Comparison of ENCODE assay signal across 1 cellular context in the genomic region with DNA sequence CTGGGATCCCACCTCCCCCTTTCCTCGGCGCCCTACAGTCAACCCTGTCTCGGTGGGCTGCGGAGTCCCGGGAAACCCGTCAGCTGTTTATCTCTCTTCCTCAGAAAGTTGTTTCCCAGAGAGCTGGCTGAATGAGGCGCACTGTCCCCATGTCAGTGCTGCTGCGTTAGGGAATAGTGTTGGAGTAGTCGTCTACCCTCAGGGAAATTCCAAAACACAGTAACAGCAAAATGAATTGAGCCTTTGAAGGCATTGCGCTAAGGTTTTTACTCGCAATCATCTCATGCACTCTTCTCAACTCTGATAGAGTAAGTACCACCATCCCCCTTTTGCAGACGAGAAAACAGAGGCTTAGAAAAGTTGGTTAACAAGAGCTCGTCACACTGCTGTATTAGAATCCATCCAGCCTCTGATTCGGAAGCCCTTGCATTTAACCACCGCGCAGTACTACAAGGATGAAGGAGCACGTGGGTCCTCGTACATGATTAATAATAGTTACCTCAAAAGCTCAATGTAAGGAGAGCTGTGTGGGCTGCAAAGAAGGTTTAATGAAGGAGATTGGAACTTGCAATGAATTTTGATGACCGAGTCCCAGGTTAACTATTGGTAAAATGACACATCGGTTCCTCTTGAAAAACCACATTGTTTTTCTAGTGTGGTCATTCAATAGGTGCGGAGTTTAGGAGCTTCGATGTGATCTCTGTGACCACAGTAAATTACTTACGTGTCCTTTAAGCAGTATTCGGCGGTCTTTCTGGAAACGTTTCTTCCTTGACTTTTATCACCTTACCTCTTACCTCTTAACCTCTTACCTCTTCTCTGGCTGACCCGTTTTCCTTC.
TF ChIP-seq lines count a peak whose summit lies in the region.

No MANE protein-coding gene starts in this region.

TF ChIP-seq in HepG2, 621 proteins besides CTCF, POLR2A, EP300 and RAD21 (continued from another document and continues in another):
- TF ChIP-seq, protein P1, sequence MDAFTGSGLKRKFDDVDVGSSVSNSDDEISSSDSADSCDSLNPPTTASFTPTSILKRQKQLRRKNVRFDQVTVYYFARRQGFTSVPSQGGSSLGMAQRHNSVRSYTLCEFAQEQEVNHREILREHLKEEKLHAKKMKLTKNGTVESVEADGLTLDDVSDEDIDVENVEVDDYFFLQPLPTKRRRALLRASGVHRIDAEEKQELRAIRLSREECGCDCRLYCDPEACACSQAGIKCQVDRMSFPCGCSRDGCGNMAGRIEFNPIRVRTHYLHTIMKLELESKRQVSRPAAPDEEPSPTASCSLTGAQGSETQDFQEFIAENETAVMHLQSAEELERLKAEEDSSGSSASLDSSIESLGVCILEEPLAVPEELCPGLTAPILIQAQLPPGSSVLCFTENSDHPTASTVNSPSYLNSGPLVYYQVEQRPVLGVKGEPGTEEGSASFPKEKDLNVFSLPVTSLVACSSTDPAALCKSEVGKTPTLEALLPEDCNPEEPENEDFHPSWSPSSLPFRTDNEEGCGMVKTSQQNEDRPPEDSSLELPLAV (CRISPR knock-in tag; conservative IDR thresholded peaks at IDR 0.05; ENCODE audit: low read depth): no peak
- TF ChIP-seq, protein P2, sequence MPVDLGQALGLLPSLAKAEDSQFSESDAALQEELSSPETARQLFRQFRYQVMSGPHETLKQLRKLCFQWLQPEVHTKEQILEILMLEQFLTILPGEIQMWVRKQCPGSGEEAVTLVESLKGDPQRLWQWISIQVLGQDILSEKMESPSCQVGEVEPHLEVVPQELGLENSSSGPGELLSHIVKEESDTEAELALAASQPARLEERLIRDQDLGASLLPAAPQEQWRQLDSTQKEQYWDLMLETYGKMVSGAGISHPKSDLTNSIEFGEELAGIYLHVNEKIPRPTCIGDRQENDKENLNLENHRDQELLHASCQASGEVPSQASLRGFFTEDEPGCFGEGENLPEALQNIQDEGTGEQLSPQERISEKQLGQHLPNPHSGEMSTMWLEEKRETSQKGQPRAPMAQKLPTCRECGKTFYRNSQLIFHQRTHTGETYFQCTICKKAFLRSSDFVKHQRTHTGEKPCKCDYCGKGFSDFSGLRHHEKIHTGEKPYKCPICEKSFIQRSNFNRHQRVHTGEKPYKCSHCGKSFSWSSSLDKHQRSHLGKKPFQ (CRISPR knock-in tag; IDR thresholded peaks at IDR 0.05; ENCODE audit: insufficient replicate concordance): no peak
- peak; percentile 92; the same call in 1 of the 2 replicates for TF ChIP-seq THAP11 (CRISPR knock-in tag; IDR thresholded peaks at IDR 0.05)
- TF ChIP-seq MYC (CRISPR knock-in tag; IDR thresholded peaks at IDR 0.05; ENCODE audit: borderline replicate concordance): no peak
- no peak for TF ChIP-seq CREB1 (IDR thresholded peaks at IDR 0.05)
- no peak for TF ChIP-seq CREB1 (CRISPR knock-in tag; IDR thresholded peaks at IDR 0.05)
- TF ChIP-seq ZBTB7B (CRISPR knock-in tag; IDR thresholded peaks at IDR 0.05): peak; percentile 64; the same call in 1 of the 2 replicates
- TF ChIP-seq, protein P3, sequence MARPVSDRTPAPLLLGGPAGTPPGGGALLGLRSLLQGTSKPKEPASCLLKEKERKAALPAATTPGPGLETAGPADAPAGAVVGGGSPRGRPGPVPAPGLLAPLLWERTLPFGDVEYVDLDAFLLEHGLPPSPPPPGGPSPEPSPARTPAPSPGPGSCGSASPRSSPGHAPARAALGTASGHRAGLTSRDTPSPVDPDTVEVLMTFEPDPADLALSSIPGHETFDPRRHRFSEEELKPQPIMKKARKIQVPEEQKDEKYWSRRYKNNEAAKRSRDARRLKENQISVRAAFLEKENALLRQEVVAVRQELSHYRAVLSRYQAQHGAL (CRISPR knock-in tag; IDR thresholded peaks at IDR 0.05; ENCODE audit: not compliant biosample characterization): no peak
- no peak for TF ChIP-seq ZNF430 (CRISPR knock-in tag; IDR thresholded peaks at IDR 0.05)
- TF ChIP-seq RFXAP (CRISPR knock-in tag; IDR thresholded peaks at IDR 0.05; ENCODE audit: borderline replicate concordance): no peak
- TF ChIP-seq ZNF782 (CRISPR knock-in tag; IDR thresholded peaks at IDR 0.05; ENCODE audit: borderline replicate concordance): peak; percentile 70; the same call in 1 of the 2 replicates
- no peak for TF ChIP-seq TAF1 (CRISPR knock-in tag; IDR thresholded peaks at IDR 0.05)
- TF ChIP-seq, protein P4, sequence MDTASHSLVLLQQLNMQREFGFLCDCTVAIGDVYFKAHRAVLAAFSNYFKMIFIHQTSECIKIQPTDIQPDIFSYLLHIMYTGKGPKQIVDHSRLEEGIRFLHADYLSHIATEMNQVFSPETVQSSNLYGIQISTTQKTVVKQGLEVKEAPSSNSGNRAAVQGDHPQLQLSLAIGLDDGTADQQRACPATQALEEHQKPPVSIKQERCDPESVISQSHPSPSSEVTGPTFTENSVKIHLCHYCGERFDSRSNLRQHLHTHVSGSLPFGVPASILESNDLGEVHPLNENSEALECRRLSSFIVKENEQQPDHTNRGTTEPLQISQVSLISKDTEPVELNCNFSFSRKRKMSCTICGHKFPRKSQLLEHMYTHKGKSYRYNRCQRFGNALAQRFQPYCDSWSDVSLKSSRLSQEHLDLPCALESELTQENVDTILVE (CRISPR knock-in tag; IDR thresholded peaks at IDR 0.05): no peak
- TF ChIP-seq, protein P5, sequence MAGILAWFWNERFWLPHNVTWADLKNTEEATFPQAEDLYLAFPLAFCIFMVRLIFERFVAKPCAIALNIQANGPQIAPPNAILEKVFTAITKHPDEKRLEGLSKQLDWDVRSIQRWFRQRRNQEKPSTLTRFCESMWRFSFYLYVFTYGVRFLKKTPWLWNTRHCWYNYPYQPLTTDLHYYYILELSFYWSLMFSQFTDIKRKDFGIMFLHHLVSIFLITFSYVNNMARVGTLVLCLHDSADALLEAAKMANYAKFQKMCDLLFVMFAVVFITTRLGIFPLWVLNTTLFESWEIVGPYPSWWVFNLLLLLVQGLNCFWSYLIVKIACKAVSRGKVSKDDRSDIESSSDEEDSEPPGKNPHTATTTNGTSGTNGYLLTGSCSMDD (CRISPR knock-in tag; IDR thresholded peaks at IDR 0.05): no peak
- no peak for TF ChIP-seq MYNN (CRISPR knock-in tag; IDR thresholded peaks at IDR 0.05; ENCODE audit: low read depth)
- TF ChIP-seq ZNF329 (CRISPR knock-in tag; IDR thresholded peaks at IDR 0.05; ENCODE audit: low read depth): no peak
- TF ChIP-seq, protein P6, sequence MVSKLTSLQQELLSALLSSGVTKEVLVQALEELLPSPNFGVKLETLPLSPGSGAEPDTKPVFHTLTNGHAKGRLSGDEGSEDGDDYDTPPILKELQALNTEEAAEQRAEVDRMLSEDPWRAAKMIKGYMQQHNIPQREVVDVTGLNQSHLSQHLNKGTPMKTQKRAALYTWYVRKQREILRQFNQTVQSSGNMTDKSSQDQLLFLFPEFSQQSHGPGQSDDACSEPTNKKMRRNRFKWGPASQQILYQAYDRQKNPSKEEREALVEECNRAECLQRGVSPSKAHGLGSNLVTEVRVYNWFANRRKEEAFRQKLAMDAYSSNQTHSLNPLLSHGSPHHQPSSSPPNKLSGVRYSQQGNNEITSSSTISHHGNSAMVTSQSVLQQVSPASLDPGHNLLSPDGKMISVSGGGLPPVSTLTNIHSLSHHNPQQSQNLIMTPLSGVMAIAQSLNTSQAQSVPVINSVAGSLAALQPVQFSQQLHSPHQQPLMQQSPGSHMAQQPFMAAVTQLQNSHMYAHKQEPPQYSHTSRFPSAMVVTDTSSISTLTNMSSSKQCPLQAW (CRISPR knock-in tag; IDR thresholded peaks at IDR 0.05): peak; percentile 10
- no peak for TF ChIP-seq SIN3B (IDR thresholded peaks at IDR 0.05; ENCODE audit: low read length)
- TF ChIP-seq ZZZ3 (CRISPR knock-in tag; IDR thresholded peaks at IDR 0.05; ENCODE audit: borderline replicate concordance): no peak
- TF ChIP-seq ZNF567 (CRISPR knock-in tag; IDR thresholded peaks at IDR 0.05; ENCODE audit: borderline replicate concordance): no peak; the same call in 1 of the 2 replicates
- TF ChIP-seq ERF (CRISPR knock-in tag; IDR thresholded peaks at IDR 0.05): no peak
- TF ChIP-seq, protein P7, sequence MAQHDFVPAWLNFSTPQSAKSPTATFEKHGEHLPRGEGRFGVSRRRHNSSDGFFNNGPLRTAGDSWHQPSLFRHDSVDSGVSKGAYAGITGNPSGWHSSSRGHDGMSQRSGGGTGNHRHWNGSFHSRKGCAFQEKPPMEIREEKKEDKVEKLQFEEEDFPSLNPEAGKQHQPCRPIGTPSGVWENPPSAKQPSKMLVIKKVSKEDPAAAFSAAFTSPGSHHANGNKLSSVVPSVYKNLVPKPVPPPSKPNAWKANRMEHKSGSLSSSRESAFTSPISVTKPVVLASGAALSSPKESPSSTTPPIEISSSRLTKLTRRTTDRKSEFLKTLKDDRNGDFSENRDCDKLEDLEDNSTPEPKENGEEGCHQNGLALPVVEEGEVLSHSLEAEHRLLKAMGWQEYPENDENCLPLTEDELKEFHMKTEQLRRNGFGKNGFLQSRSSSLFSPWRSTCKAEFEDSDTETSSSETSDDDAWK (CRISPR knock-in tag; IDR thresholded peaks at IDR 0.05): no peak
- no peak for TF ChIP-seq SRSF9 (IDR thresholded peaks at IDR 0.05; ENCODE audit: borderline replicate concordance, insufficient read depth, low read depth, low read length, poor library complexity, severe bottlenecking)
- TF ChIP-seq KDM5A (IDR thresholded peaks at IDR 0.05; ENCODE audit: borderline replicate concordance, low read length): no peak
- TF ChIP-seq CHD2 (IDR thresholded peaks at IDR 0.05; ENCODE audit: low read depth, low read length): no peak
- no peak for TF ChIP-seq KDM6A (CRISPR knock-in tag; IDR thresholded peaks at IDR 0.05; ENCODE audit: low read depth)
- TF ChIP-seq, protein P8, sequence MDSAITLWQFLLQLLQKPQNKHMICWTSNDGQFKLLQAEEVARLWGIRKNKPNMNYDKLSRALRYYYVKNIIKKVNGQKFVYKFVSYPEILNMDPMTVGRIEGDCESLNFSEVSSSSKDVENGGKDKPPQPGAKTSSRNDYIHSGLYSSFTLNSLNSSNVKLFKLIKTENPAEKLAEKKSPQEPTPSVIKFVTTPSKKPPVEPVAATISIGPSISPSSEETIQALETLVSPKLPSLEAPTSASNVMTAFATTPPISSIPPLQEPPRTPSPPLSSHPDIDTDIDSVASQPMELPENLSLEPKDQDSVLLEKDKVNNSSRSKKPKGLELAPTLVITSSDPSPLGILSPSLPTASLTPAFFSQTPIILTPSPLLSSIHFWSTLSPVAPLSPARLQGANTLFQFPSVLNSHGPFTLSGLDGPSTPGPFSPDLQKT (CRISPR knock-in tag; IDR thresholded peaks at IDR 0.05; ENCODE audit: borderline replicate concordance): no peak
- TF ChIP-seq, protein P9, sequence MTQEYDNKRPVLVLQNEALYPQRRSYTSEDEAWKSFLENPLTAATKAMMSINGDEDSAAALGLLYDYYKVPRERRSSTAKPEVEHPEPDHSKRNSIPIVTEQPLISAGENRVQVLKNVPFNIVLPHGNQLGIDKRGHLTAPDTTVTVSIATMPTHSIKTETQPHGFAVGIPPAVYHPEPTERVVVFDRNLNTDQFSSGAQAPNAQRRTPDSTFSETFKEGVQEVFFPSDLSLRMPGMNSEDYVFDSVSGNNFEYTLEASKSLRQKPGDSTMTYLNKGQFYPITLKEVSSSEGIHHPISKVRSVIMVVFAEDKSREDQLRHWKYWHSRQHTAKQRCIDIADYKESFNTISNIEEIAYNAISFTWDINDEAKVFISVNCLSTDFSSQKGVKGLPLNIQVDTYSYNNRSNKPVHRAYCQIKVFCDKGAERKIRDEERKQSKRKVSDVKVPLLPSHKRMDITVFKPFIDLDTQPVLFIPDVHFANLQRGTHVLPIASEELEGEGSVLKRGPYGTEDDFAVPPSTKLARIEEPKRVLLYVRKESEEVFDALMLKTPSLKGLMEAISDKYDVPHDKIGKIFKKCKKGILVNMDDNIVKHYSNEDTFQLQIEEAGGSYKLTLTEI (CRISPR knock-in tag; conservative IDR thresholded peaks at IDR 0.05): no peak
- TF ChIP-seq, protein P10, sequence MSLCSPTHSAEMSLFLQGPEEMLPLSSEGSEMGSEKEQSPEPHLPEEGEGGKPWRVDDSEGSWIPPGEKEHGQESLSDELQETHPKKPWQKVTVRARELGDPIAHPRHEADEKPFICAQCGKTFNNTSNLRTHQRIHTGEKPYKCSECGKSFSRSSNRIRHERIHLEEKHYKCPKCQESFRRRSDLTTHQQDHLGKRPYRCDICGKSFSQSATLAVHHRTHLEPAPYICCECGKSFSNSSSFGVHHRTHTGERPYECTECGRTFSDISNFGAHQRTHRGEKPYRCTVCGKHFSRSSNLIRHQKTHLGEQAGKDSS (CRISPR knock-in tag; IDR thresholded peaks at IDR 0.05; ENCODE audit: borderline replicate concordance, low read depth): peak; percentile 59; the same call in 1 of the 2 replicates
- TF ChIP-seq PHF8 (CRISPR knock-in tag; IDR thresholded peaks at IDR 0.05): peak; percentile 24
- TF ChIP-seq, protein P11, sequence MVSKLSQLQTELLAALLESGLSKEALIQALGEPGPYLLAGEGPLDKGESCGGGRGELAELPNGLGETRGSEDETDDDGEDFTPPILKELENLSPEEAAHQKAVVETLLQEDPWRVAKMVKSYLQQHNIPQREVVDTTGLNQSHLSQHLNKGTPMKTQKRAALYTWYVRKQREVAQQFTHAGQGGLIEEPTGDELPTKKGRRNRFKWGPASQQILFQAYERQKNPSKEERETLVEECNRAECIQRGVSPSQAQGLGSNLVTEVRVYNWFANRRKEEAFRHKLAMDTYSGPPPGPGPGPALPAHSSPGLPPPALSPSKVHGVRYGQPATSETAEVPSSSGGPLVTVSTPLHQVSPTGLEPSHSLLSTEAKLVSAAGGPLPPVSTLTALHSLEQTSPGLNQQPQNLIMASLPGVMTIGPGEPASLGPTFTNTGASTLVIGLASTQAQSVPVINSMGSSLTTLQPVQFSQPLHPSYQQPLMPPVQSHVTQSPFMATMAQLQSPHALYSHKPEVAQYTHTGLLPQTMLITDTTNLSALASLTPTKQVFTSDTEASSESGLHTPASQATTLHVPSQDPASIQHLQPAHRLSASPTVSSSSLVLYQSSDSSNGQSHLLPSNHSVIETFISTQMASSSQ (IDR thresholded peaks at IDR 0.05; ENCODE audit: low read depth): no peak
- TF ChIP-seq, protein P11 (CRISPR knock-in tag; IDR thresholded peaks at IDR 0.05; ENCODE audit: borderline replicate concordance): 0 out of 2 replicates have a peak, but pooled peaks have one; percentile 13
- no peak for TF ChIP-seq ZKSCAN1 (IDR thresholded peaks at IDR 0.05; ENCODE audit: low read length)
- no peak for TF ChIP-seq ZNF776 (CRISPR knock-in tag; IDR thresholded peaks at IDR 0.05)
- TF ChIP-seq ZFP90 (CRISPR knock-in tag; IDR thresholded peaks at IDR 0.05; ENCODE audit: borderline replicate concordance): no peak
- TF ChIP-seq, protein P12, sequence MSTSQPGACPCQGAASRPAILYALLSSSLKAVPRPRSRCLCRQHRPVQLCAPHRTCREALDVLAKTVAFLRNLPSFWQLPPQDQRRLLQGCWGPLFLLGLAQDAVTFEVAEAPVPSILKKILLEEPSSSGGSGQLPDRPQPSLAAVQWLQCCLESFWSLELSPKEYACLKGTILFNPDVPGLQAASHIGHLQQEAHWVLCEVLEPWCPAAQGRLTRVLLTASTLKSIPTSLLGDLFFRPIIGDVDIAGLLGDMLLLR (CRISPR knock-in tag; IDR thresholded peaks at IDR 0.05): no peak
- no peak for TF ChIP-seq ZNF891 (CRISPR knock-in tag; IDR thresholded peaks at IDR 0.05)
- no peak for TF ChIP-seq HMGA1 (CRISPR knock-in tag; conservative IDR thresholded peaks at IDR 0.05)
- TF ChIP-seq ZNF530 (CRISPR knock-in tag; IDR thresholded peaks at IDR 0.05; ENCODE audit: low read depth): no peak
